14 cellular contexts compared by ENCODE assay signal in genomic region chr22:40653361-40653760, GRCh38. TPM values are rescaled to one million over a fixed set of nuclear protein-coding genes. Genes with fewer than 3 reads are reported as not detected.
DNase-seq lines count a peak whose midpoint lies in the region; ATAC-seq and TF ChIP-seq lines count a peak whose summit lies in the region.
"Had no signal": no experiment of that assay in that cellular context is flagged by ENCODE, and none has a peak within 500 bp of the region (broad histone marks: within the 10 kb centered on the region; RNA-seq: fewer than 3 reads in every experiment).

No MANE protein-coding gene starts in this region.

- peak overlapping the region in 1 of 2 experiments; percentile 37 for H2BK12ac ChIP-seq in mesenchymal stem cell (ENCODE audit: low read length in 2 of 2)

- H3K27me3 ChIP-seq in ascending aorta = no peaks in the 10 kb centered on the region
- no peaks in the 10 kb centered on the region for H3K27me3 ChIP-seq in mesenchymal stem cell (ENCODE audit: control insufficient read depth in 1 of 2, insufficient read depth in 1 of 2, low read length in 2 of 2)
- H3K27me3 ChIP-seq in subcutaneous abdominal adipose tissue (ENCODE audit: control insufficient read depth in 5 of 5, insufficient read depth in 4 of 5, low read length in 5 of 5) = no peaks in the 10 kb centered on the region
- H3K27me3 ChIP-seq: upper lobe of right lung had no signal

- peak overlapping the region; percentile 97 for H3K27ac ChIP-seq in ascending aorta
- H3K27ac ChIP-seq in mesenchymal stem cell (ENCODE audit: low read length, poor library complexity, severe bottlenecking) = no peak overlapping the region
- peak overlapping the region; percentile 100 for H3K27ac ChIP-seq in subcutaneous abdominal adipose tissue (ENCODE audit: low read depth, low read length)

- no peak overlapping the region for H3K23ac ChIP-seq in mesenchymal stem cell (ENCODE audit: low read length in 2 of 2)

- no peak overlapping the region for H3K14ac ChIP-seq in mesenchymal stem cell (ENCODE audit: low read length in 2 of 2)

- H3K18ac ChIP-seq in mesenchymal stem cell (ENCODE audit: low read depth in 1 of 2, low read length in 2 of 2) = no peak overlapping the region

- H3K9ac ChIP-seq in mesenchymal stem cell (ENCODE audit: low read length) (peak overlapping the region; percentile 97), subcutaneous abdominal adipose tissue (ENCODE audit: low read length in 5 of 5) (no peak overlapping the region)

- WGBS in mesenchymal stem cell = 97% methylated on average over 9 of the region's 9 CpGs

- no peak overlapping the region for H2BK15ac ChIP-seq in mesenchymal stem cell (ENCODE audit: low read depth, poor library complexity, severe bottlenecking)

- H2BK120ac ChIP-seq in mesenchymal stem cell (ENCODE audit: low read depth, low read length) = no peak overlapping the region

- H3K79me1 ChIP-seq in mesenchymal stem cell (replicated peaks; ENCODE audit: low read length, poor library complexity, severe bottlenecking) = peaks cover 3% of the 10 kb centered on the region

- H3K27ac Mint-ChIP-seq in activated naive CD4-positive, alpha-beta T cell treated with anti-CD3 and anti-CD28 coated beads, Interleukin-2, amount 50 U/mL, for 72 hours = peak overlapping the region; percentile 88 to 93
- H3K27ac Mint-ChIP-seq: activated B cell treated with CpG ODN at 0.5 μM for 24 hours had no signal

- no peaks in the 10 kb centered on the region for H3K9me3 Mint-ChIP-seq in activated naive CD4-positive, alpha-beta T cell treated with anti-CD3 and anti-CD28 coated beads, Interleukin-2, amount 50 U/mL, for 72 hours
- H3K9me3 Mint-ChIP-seq: activated B cell treated with CpG ODN at 0.5 μM for 24 hours, naive B cell had no signal

- intact Hi-C loops in ascending aorta (cut with DNase I) = loop anchor here (5.0 kb wide), 2 partner anchors 59 to 164 kb away; partner anchors contain the start of gene SLC25A17

- DNase-seq in activated naive CD4-positive, alpha-beta T cell treated with anti-CD3 and anti-CD28 coated beads, Interleukin-2, amount 50 U/mL, for 72 hours (ENCODE audit: low spot score in 2 of 2) = no peak
- no peak for DNase-seq in activated naive CD4-positive, alpha-beta T cell treated with Interleukin-2 at 50 U/mL for 16 hours
- DNase-seq in ascending aorta (ENCODE audit: low spot score in 2 of 2) (no peak), mesenchymal stem cell (no peak)
- no peak for DNase-seq in activated CD8-positive, alpha-beta memory T cell treated with anti-CD3 and anti-CD28 coated beads, Interleukin-2, amount 50 U/mL, for 4 hours
- DNase-seq: activated B cell treated with CpG ODN at 0.5 μM for 24 hours; activated T-cell treated with anti-CD3 and anti-CD28 coated beads, Interleukin-2, amount 50 U/mL, for 48 hours; amygdala; naive B cell; NCI-H2171; upper lobe of right lung had no signal

- TF ChIP-seq CTCF in ascending aorta (IDR thresholded peaks at IDR 0.05) = no peak

- H2BK5ac ChIP-seq in mesenchymal stem cell (ENCODE audit: low read depth, low read length, poor library complexity, severe bottlenecking) = no peak overlapping the region

- ATAC-seq in activated naive CD4-positive, alpha-beta T cell treated with anti-CD3 and anti-CD28 coated beads, Interleukin-2, amount 50 U/mL, for 72 hours = no peak
- no peak for ATAC-seq in GM18861 (IDR thresholded peaks at IDR 0.05; ENCODE audit: unreplicated experiment)
- ATAC-seq in HG02623 (IDR thresholded peaks at IDR 0.05; ENCODE audit: unreplicated experiment) = no peak
- ATAC-seq: upper lobe of right lung had no signal

- H4K91ac ChIP-seq in mesenchymal stem cell (ENCODE audit: low read length) = no peak overlapping the region

- H2AFZ ChIP-seq in mesenchymal stem cell (ENCODE audit: low read depth, low read length) = no peak overlapping the region

- H3K36me3 ChIP-seq in ascending aorta (no peaks in the 10 kb centered on the region), mesenchymal stem cell (ENCODE audit: control insufficient read depth in 1 of 2, insufficient read depth in 2 of 2, low read depth in 1 of 2, low read length in 2 of 2) (no peaks in the 10 kb centered on the region), subcutaneous abdominal adipose tissue (ENCODE audit: control insufficient read depth in 5 of 5, insufficient read depth in 5 of 5, low read length in 5 of 5) (no peaks in the 10 kb centered on the region)
- H3K36me3 ChIP-seq: upper lobe of right lung had no signal

- no peaks in the 10 kb centered on the region for H3K9me3 ChIP-seq in ascending aorta
- H3K9me3 ChIP-seq in mesenchymal stem cell (ENCODE audit: control insufficient read depth, low read length) = no peaks in the 10 kb centered on the region
- H3K9me3 ChIP-seq in subcutaneous abdominal adipose tissue (ENCODE audit: control insufficient read depth in 5 of 5, low read length in 5 of 5) = no peaks in the 10 kb centered on the region
- H3K9me3 ChIP-seq: upper lobe of right lung had no signal

- H3K36me3 Mint-ChIP-seq in activated naive CD4-positive, alpha-beta T cell treated with anti-CD3 and anti-CD28 coated beads, Interleukin-2, amount 50 U/mL, for 72 hours = no peaks in the 10 kb centered on the region
- H3K36me3 Mint-ChIP-seq: naive B cell had no signal

- H3K4me1 ChIP-seq in ascending aorta = peaks cover 5 to 26% of the 10 kb centered on the region in 2 donors
- H3K4me1 ChIP-seq in mesenchymal stem cell (ENCODE audit: control insufficient read depth, insufficient read depth, low read depth, low read length) = peaks cover 10% of the 10 kb centered on the region
- peaks cover 0 to 39% (median 35%) of the 10 kb centered on the region in 5 donors for H3K4me1 ChIP-seq in subcutaneous abdominal adipose tissue (ENCODE audit: control insufficient read depth in 5 of 5, insufficient read depth in 5 of 5, low read length in 5 of 5)

- H4K8ac ChIP-seq in mesenchymal stem cell (ENCODE audit: low read length) = peak overlapping the region; percentile 21

- no peak overlapping the region for H3K4me2 ChIP-seq in mesenchymal stem cell (ENCODE audit: low read length, poor library complexity, severe bottlenecking)

- no peak overlapping the region for H3K4ac ChIP-seq in mesenchymal stem cell (ENCODE audit: low read depth in 1 of 2, low read length in 2 of 2)

- H3K4me3 ChIP-seq in ascending aorta = no peak overlapping the region
- no peak overlapping the region for H3K4me3 ChIP-seq in mesenchymal stem cell (ENCODE audit: insufficient read depth in 1 of 2, low read depth in 1 of 2, low read length in 2 of 2)
- no peak overlapping the region for H3K4me3 ChIP-seq in subcutaneous abdominal adipose tissue (ENCODE audit: low read depth in 1 of 5, low read length in 5 of 5)
- H3K4me3 ChIP-seq: upper lobe of right lung had no signal

- H2AK5ac ChIP-seq in mesenchymal stem cell (ENCODE audit: low read length, severe bottlenecking) = no peak overlapping the region

RNA-seq across cellular contexts. Expression of gene MRTFA, which starts 16.8 kb away (rescaled TPM):
- 10 to 100 TPM; 38.5 to 58.8 TPM for total RNA-seq in activated naive CD4-positive, alpha-beta T cell treated with anti-CD3 and anti-CD28 coated beads, Interleukin-2, amount 50 U/mL, for 72 hours
- total RNA-seq in ascending aorta = 99.3 TPM
- 17.0 TPM for polyA plus RNA-seq in mesenchymal stem cell (2013, experiment 1 of 2)
- polyA plus RNA-seq in mesenchymal stem cell (2013, experiment 2 of 2) = 16.5 TPM

RNA-seq across cellular contexts. Expression of gene MCHR1, which starts 25.9 kb away (rescaled TPM):
- not detected for total RNA-seq in activated naive CD4-positive, alpha-beta T cell treated with anti-CD3 and anti-CD28 coated beads, Interleukin-2, amount 50 U/mL, for 72 hours
- not detected for total RNA-seq in ascending aorta
- 0.76 TPM for polyA plus RNA-seq in mesenchymal stem cell (2013, experiment 1 of 2)
- 0.48 TPM for polyA plus RNA-seq in mesenchymal stem cell (2013, experiment 2 of 2)
- total RNA-seq: activated B cell treated with CpG ODN at 0.5 μM for 24 hours, upper lobe of right lung had no signal
